In genomic region chr9:93682155-93682968, GRCh38 we compare ENCODE assay signal across 8 cellular contexts.
DNase-seq lines count a peak whose midpoint lies in the region; ATAC-seq, FAIRE-seq and TF ChIP-seq lines count a peak whose summit lies in the region.

No MANE protein-coding gene starts in this region.

- 0 out of 5 replicates have a peak, but pooled peaks cover 0 to 1% of the 10 kb centered on the region in 2 experiments for H3K27me3 ChIP-seq in HepG2 (ENCODE audit: control insufficient read depth in 1 of 2, insufficient read depth in 2 of 2, low read length in 2 of 2)

- TF ChIP-seq POLR2A in A549 (IDR thresholded peaks at IDR 0.05; ENCODE audit: low read length) (no peak), HepG2 (IDR thresholded peaks at IDR 0.05; ENCODE audit: insufficient read depth in 1 of 2, low read depth in 2 of 2, low read length in 2 of 2) (no peak)

- TF ChIP-seq RAD21 in A549 (conservative IDR thresholded peaks at IDR 0.05 in 1 of 2, IDR thresholded peaks at IDR 0.05 in 1 of 2) (peak; percentile 87 to 90), HepG2 (CRISPR knock-in tag; IDR thresholded peaks at IDR 0.05) (peak; percentile 67)

- H3K79me2 ChIP-seq in HepG2 (ENCODE audit: insufficient read depth, low read length), result no peaks in the 10 kb centered on the region

- H3K27ac ChIP-seq in A549 (no peak overlapping the region), HepG2 (ENCODE audit: extremely low read length, insufficient read depth, low read length) (no peak overlapping the region)

- H4K20me1 ChIP-seq in HepG2 (ENCODE audit: insufficient read depth, low read length), result no peaks in the 10 kb centered on the region

- FAIRE-seq in A549 (lab: Jason Lieb, UNC) (no peak), HepG2 (lab: Jason Lieb, UNC) (peak; percentile 34)

- CTCF ChIA-PET in A549 (lab: Yijun Ruan, JAX) (interaction anchor here (0.6 to 10.8 kb wide), 51 partner anchors 9 to 1869 kb away, joined by 3 to 141 read pairs (median 4); no protein-coding TSS in a partner anchor), HepG2 (lab: Yijun Ruan, JAX; ENCODE audit: low intra/inter-chr PET ratio, low total read pairs) (interaction anchor here (2.2 to 2.3 kb wide), 2 partner anchors 281 to 320 kb away, joined by 7 to 19 read pairs; no protein-coding TSS in a partner anchor)

- BruUV-seq in HepG2 (replicated peaks; lab: Mats Ljungman, UMichigan), result no TSS peak

- H2AFZ ChIP-seq in HepG2 (ENCODE audit: low read length), result no peak overlapping the region

- H3K4me2 ChIP-seq in A549, result no peak overlapping the region
- H3K4me2 ChIP-seq in HepG2 (ENCODE audit: low read depth, low read length), result peak overlapping the region; percentile 69

- in situ Hi-C loops in GM13976 (cut with MboI; ENCODE audit: low sequenced_read_pairs, unreplicated experiment) (loop anchor here (25.0 kb wide), 1 partner anchor 280 kb away; the partner anchor contains the start of gene BARX1), HepG2 (cut with HindIII; ENCODE audit: extremely low pct_ligation_motif_present, low pct_unique_long_range_greater_than_20kb) (loop anchor here (5.0 kb wide), 1 partner anchor 280 kb away; no protein-coding TSS in a partner anchor)

- peak; percentile 63 to 83 for ATAC-seq in A549
- peak; percentile 73 for ATAC-seq in HepG2
- ATAC-seq in GM19455 (IDR thresholded peaks at IDR 0.05; ENCODE audit: unreplicated experiment), result no peak

- intact Hi-C loops in HepG2 (cut with micrococcal nuclease; ENCODE audit: unreplicated experiment), result loop anchor here (1.0 kb wide), 1 partner anchor 281 kb away; no protein-coding TSS in a partner anchor

- 34% methylated on average over 12 of the region's 19 CpGs for WGBS in A549 (ENCODE audit: missing lambda C conversion rate)
- 30% methylated on average over 13 of the region's 19 CpGs for WGBS in HepG2 (ENCODE audit: low lambda C conversion rate)

- DNase-seq in A549 (ENCODE audit: low read depth in 1 of 2, low spot score in 1 of 2), result peak; percentile 62 to 66
- DNase-seq in GM13976 (ENCODE audit: low spot score), result peak; percentile 86
- DNase-seq in NCI-H2029 (lab: John Stamatoyannopoulos, UW), result peak; percentile 71
- peak; percentile 73 for DNase-seq in activated CD4-positive, CD25-positive, alpha-beta regulatory T cell treated with anti-CD3 and anti-CD28 coated beads, Interleukin-2, amount 50 U/mL, for 72 hours
- DNase-seq in choroid plexus epithelial cell (ENCODE audit: low read depth), result peak; percentile 59
- DNase-seq in HepG2 (ENCODE audit: low spot score), result peak; percentile 28
- DNase-seq in stimulated activated CD4-positive, alpha-beta T cell treated with anti-CD3 and anti-CD28 coated beads, TNF-alpha, amount 100 ng/mL, for 4 hours (ENCODE audit: low read depth in 3 of 3), result peak; percentile 20 to 44 (median 40)

- H3K4me1 ChIP-seq in A549 (no peaks in the 10 kb centered on the region), HepG2 (ENCODE audit: insufficient read depth, low read length) (peaks cover 19% of the 10 kb centered on the region)

- H3K36me3 ChIP-seq in HepG2 (replicated peaks in 1 of 2; ENCODE audit: control insufficient read depth in 1 of 2, insufficient read depth in 2 of 2, low read length in 2 of 2), result no peaks in the 10 kb centered on the region

- H3K4me3 ChIP-seq in A549 (no peak overlapping the region), choroid plexus epithelial cell (ENCODE audit: low read depth, low read length) (no peak overlapping the region), HepG2 (replicated peaks in 1 of 3; ENCODE audit: insufficient read depth in 1 of 3, low read depth in 2 of 3, low read length in 3 of 3) (peak overlapping the region in 1 of 3 experiments; percentile 62; a peak in 2 of 6 replicates)

- H3K9ac ChIP-seq in HepG2 (ENCODE audit: insufficient read depth, low read depth, low read length), result no peak overlapping the region

- H3K9me3 ChIP-seq in A549 (peaks cover 3% of the 10 kb centered on the region; the same call in 1 of the 3 replicates), HepG2 (ENCODE audit: low read length) (no peaks in the 10 kb centered on the region)

- peak; percentile 74 for TF ChIP-seq CTCF in A549 (IDR thresholded peaks at IDR 0.05)
- peak; percentile 67 for TF ChIP-seq CTCF in GM13976 (IDR thresholded peaks at IDR 0.05; ENCODE audit: borderline replicate concordance, control extremely low read depth, extremely low read depth, insufficient read depth, missing control alignments)
- TF ChIP-seq CTCF in choroid plexus epithelial cell (conservative IDR thresholded peaks at IDR 0.05; ENCODE audit: low read depth, low read length), result peak; percentile 86
- TF ChIP-seq CTCF in HepG2 (CRISPR knock-in tag; IDR thresholded peaks at IDR 0.05), result peak; percentile 90

- TF ChIP-seq EP300 in A549 (IDR thresholded peaks at IDR 0.05) (no peak), HepG2 (IDR thresholded peaks at IDR 0.05; ENCODE audit: low read depth in 2 of 2, low read length in 2 of 2) (no peak), HepG2 (CRISPR knock-in tag; IDR thresholded peaks at IDR 0.05; ENCODE audit: borderline replicate concordance) (no peak)

- POLR2A ChIA-PET in A549 (lab: Yijun Ruan, JAX) (no interaction called here), HepG2 (lab: Yijun Ruan, JAX) (no interaction called here)

TF ChIP-seq in A549, 52 proteins besides CTCF, POLR2A, EP300 and RAD21:
- peak; percentile 69 for TF ChIP-seq SMC3 (IDR thresholded peaks at IDR 0.05)
- no peak for TF ChIP-seq ZC3H11A (IDR thresholded peaks at IDR 0.05)

TF ChIP-seq in HepG2, 621 proteins besides CTCF, POLR2A, EP300 and RAD21:
- TF ChIP-seq KLF12 (CRISPR knock-in tag; IDR thresholded peaks at IDR 0.05; ENCODE audit: borderline replicate concordance) (no peak), ZSCAN20 (CRISPR knock-in tag; IDR thresholded peaks at IDR 0.05; ENCODE audit: borderline replicate concordance) (no peak), MTF2 (CRISPR knock-in tag; IDR thresholded peaks at IDR 0.05; ENCODE audit: borderline replicate concordance) (0 out of 2 replicates have a peak, but pooled peaks have one; percentile 32), ZNF780A (CRISPR knock-in tag; IDR thresholded peaks at IDR 0.05) (no peak), NCOA2 (CRISPR knock-in tag; IDR thresholded peaks at IDR 0.05) (no peak), TBL1XR1 (IDR thresholded peaks at IDR 0.05; ENCODE audit: borderline replicate concordance, low read length, partially characterized antibody) (no peak), ZNF737 (CRISPR knock-in tag; IDR thresholded peaks at IDR 0.05; ENCODE audit: borderline replicate concordance) (no peak), ARNT2 (CRISPR knock-in tag; IDR thresholded peaks at IDR 0.05; ENCODE audit: low read depth) (0 out of 2 replicates have a peak, but pooled peaks have one; percentile 5), STAG1 (CRISPR knock-in tag; IDR thresholded peaks at IDR 0.05) (peak; percentile 87), ZNF235 (CRISPR knock-in tag; IDR thresholded peaks at IDR 0.05; ENCODE audit: borderline replicate concordance) (no peak), PITX1 (CRISPR knock-in tag; IDR thresholded peaks at IDR 0.05) (0 out of 2 replicates have a peak, but pooled peaks have one; percentile 2), ZFP41 (CRISPR knock-in tag; IDR thresholded peaks at IDR 0.05; ENCODE audit: borderline replicate concordance) (no peak), SMC3 (IDR thresholded peaks at IDR 0.05; ENCODE audit: low read length) (peak; percentile 61), ZBTB20 (CRISPR knock-in tag; IDR thresholded peaks at IDR 0.05; ENCODE audit: borderline replicate concordance, low read depth) (0 out of 2 replicates have a peak, but pooled peaks have one; percentile 21), ZNF343 (CRISPR knock-in tag; IDR thresholded peaks at IDR 0.05) (no peak), ZNF205 (CRISPR knock-in tag; IDR thresholded peaks at IDR 0.05) (no peak), ZNF121 (CRISPR knock-in tag; IDR thresholded peaks at IDR 0.05) (no peak), KDM5B (CRISPR knock-in tag; IDR thresholded peaks at IDR 0.05; ENCODE audit: borderline replicate concordance) (0 out of 2 replicates have a peak, but pooled peaks have one; percentile 42), ZMYM4 (CRISPR knock-in tag; IDR thresholded peaks at IDR 0.05) (peak; percentile 25; the same call in 1 of the 2 replicates), LCORL (IDR thresholded peaks at IDR 0.05) (no peak), LCORL (CRISPR knock-in tag; IDR thresholded peaks at IDR 0.05) (peak; percentile 31; the same call in 1 of the 2 replicates), NCOA1 (CRISPR knock-in tag; IDR thresholded peaks at IDR 0.05) (no peak), PLSCR1 (CRISPR knock-in tag; IDR thresholded peaks at IDR 0.05; ENCODE audit: borderline replicate concordance) (no peak), NRL (CRISPR knock-in tag; IDR thresholded peaks at IDR 0.05; ENCODE audit: borderline replicate concordance) (no peak), ZNF501 (CRISPR knock-in tag; IDR thresholded peaks at IDR 0.05) (no peak), BCL6 (CRISPR knock-in tag; IDR thresholded peaks at IDR 0.05) (no peak), MXD1 (CRISPR knock-in tag; IDR thresholded peaks at IDR 0.05) (0 out of 2 replicates have a peak, but pooled peaks have one; percentile 7), ZNF562 (CRISPR knock-in tag; IDR thresholded peaks at IDR 0.05; ENCODE audit: borderline replicate concordance) (no peak), JDP2 (CRISPR knock-in tag; IDR thresholded peaks at IDR 0.05; ENCODE audit: borderline replicate concordance) (no peak), ZNF891 (CRISPR knock-in tag; IDR thresholded peaks at IDR 0.05) (no peak), ZSCAN29 (CRISPR knock-in tag; conservative IDR thresholded peaks at IDR 0.05) (no peak)
TF ChIP-seq in HepG2: peak in this region for 10.

Comparison
In these comparisons a context has a peak if more than half of its experiments do, and no peak if none do; other contexts are left out.
1. DNase-seq: peak in every context shown above with its lines; median percentile 86 in GM13976; 73 in activated CD4-positive, CD25-positive, alpha-beta regulatory T cell treated with anti-CD3 and anti-CD28 coated beads, Interleukin-2, amount 50 U/mL, for 72 hours; 71 in NCI-H2029; 64 in A549; 59 in choroid plexus epithelial cell; 40 in stimulated activated CD4-positive, alpha-beta T cell treated with anti-CD3 and anti-CD28 coated beads, TNF-alpha, amount 100 ng/mL, for 4 hours; 28 in HepG2.
2. Of the 38 proteins assayed by ChIP-seq in both HepG2 and A549: peak only in HepG2: none; only in A549: none; in both: CTCF, RAD21 and SMC3; in neither: 35.